Comparison of ENCODE assay signal across 18 cellular contexts in the genomic region with DNA sequence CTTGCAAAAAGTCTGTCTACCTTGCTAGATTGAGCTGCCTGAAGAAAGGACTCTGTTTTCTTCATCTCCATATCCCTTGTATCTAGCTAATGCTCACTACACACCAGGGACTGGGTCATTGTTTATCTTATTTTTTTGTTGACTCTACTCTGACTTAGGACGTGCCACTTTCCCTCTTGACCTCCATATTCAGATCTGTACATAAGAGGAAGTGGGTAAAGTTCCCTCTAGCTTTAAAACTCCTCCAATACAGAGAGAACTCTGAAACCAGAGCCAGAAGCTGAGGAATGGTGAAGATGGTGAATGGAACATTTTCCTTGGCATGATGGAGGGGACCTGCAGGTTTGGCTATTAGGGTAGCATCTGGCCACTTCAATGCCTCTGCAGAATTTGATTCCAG.
"Had no signal": no experiment of that assay in that cellular context is flagged by ENCODE, and none has a peak within 500 bp of the region (broad histone marks: within the 10 kb centered on the region; RNA-seq: fewer than 3 reads in every experiment).

No MANE protein-coding gene starts in this region.

- ATAC-seq: left cardiac atrium; left lobe of liver; left ventricle myocardium superior; naive thymus-derived CD8-positive, alpha-beta T cell; pancreas; right cardiac atrium; sciatic nerve; stimulated activated effector memory CD8-positive, alpha-beta T cell treated with anti-CD3 and anti-CD28 coated beads, Interleukin-12 subunit alpha, Interleukin-12 subunit beta, amount 100 ng/mL, for 72 hours; upper lobe of right lung had no signal

- DNase-seq: hippocampal formation; kidney glomerular epithelial cell; left cardiac atrium; left ventricle myocardium superior; mesenchymal stem cell; naive thymus-derived CD8-positive, alpha-beta T cell; nucleus accumbens; pancreas; retina; right cardiac atrium; stimulated activated CD4-positive, alpha-beta T cell treated with anti-CD3 and anti-CD28 coated beads, Interleukin-4, amount 100 ng/mL, for 24 hours; stimulated activated naive CD4-positive, alpha-beta T cell; tibial artery; trophoblast cell; upper lobe of right lung had no signal
